Comparison of ENCODE assay signal across 1 cellular context in genomic region chr1:150829751-150830150, GRCh38.
TF ChIP-seq lines count a peak whose summit lies in the region.

No MANE protein-coding gene starts in this region.

TF ChIP-seq in endothelial cell of umbilical vein, 7 proteins besides CTCF, POLR2A, EP300 and RAD21:
- TF ChIP-seq MYC (IDR thresholded peaks at IDR 0.05; ENCODE audit: low read depth, low read length): no peak
- TF ChIP-seq FOS (IDR thresholded peaks at IDR 0.05; ENCODE audit: borderline replicate concordance, insufficient read depth, low read length): no peak
- no peak for TF ChIP-seq MAX (IDR thresholded peaks at IDR 0.05; ENCODE audit: insufficient read depth, insufficient read length)
- no peak for TF ChIP-seq JUN (IDR thresholded peaks at IDR 0.05; ENCODE audit: borderline replicate concordance, insufficient read depth, insufficient read length, low read depth)
- no peak for TF ChIP-seq EZH2 (IDR thresholded peaks at IDR 0.05; ENCODE audit: borderline replicate concordance, low read depth, low read length, severe bottlenecking)
- TF ChIP-seq GATA2 (IDR thresholded peaks at IDR 0.05; ENCODE audit: insufficient read depth, insufficient read length, low read depth, low read length): no peak
- TF ChIP-seq POLR2AphosphoS5 (IDR thresholded peaks at IDR 0.05; ENCODE audit: insufficient read depth, low read depth, low read length): no peak
